In genomic region chr1:70038025-70038424, GRCh38 we compare ENCODE assay signal across 1 cellular context.
TF ChIP-seq lines count a peak whose summit lies in the region.

No MANE protein-coding gene starts in this region.

TF ChIP-seq in GM23338, 12 proteins besides CTCF, POLR2A, EP300 and RAD21 (continued from another document):
- TF ChIP-seq REST (IDR thresholded peaks at IDR 0.05; ENCODE audit: unreplicated experiment) = no peak
- no peak for TF ChIP-seq POLR2AphosphoS5 (IDR thresholded peaks at IDR 0.05; ENCODE audit: low read depth)
- TF ChIP-seq ZNF462 (CRISPR knock-in tag; IDR thresholded peaks at IDR 0.05) = no peak
- TF ChIP-seq STAT1 (IDR thresholded peaks at IDR 0.05; ENCODE audit: unreplicated experiment) = no peak
TF ChIP-seq in GM23338: peak in this region for 0.
